In genomic region chr1:55213885-55214213, GRCh38 we compare ENCODE assay signal across 8 cellular contexts. TPM values are rescaled to one million over a fixed set of nuclear protein-coding genes. Genes with fewer than 3 reads are reported as not detected.
DNase-seq lines count a peak whose midpoint lies in the region; ATAC-seq and TF ChIP-seq lines count a peak whose summit lies in the region.

No MANE protein-coding gene starts in this region.

- ATAC-seq in T-helper 17 cell (no peak), GM18873 (IDR thresholded peaks at IDR 0.05; ENCODE audit: low FRiP score, unreplicated experiment) (no peak)

- WGBS in prostate gland: 30% methylated on average over 8 of the region's 8 CpGs

- H3K27ac ChIP-seq in epithelial cell of prostate (peak overlapping the region; percentile 82), prostate gland (peak overlapping the region; percentile 92 to 98)

- H3K27me3 Mint-ChIP-seq in T-helper 17 cell: no peaks in the 10 kb centered on the region

- peaks cover 3% of the 10 kb centered on the region for H3K4me1 ChIP-seq in prostate gland (replicated peaks)

- H3K36me3 Mint-ChIP-seq in T-helper 17 cell (ENCODE audit: low read depth): peaks cover 6% of the 10 kb centered on the region

- no peaks in the 10 kb centered on the region for H3K36me3 ChIP-seq in prostate gland

- H3K4me1 Mint-ChIP-seq in T-helper 17 cell: peaks cover 70% of the 10 kb centered on the region

- no peak for TF ChIP-seq POLR2A in prostate gland (IDR thresholded peaks at IDR 0.05)

- H3K4me3 ChIP-seq in GM12865 (ENCODE audit: low read depth, low read length) (peak overlapping the region; percentile 99), prostate gland (peak overlapping the region; percentile 80 to 85)

- intact Hi-C loops in prostate gland (cut with DNase I): loop anchor here (5.0 kb wide), 1 partner anchor 72 kb away; no protein-coding TSS in a partner anchor

- H3K4me3 Mint-ChIP-seq in T-helper 17 cell: peak overlapping the region; percentile 97

- TF ChIP-seq CTCF in GM12865 (IDR thresholded peaks at IDR 0.05; ENCODE audit: insufficient read depth, low read depth, low read length, missing control alignments): no peak
- TF ChIP-seq CTCF in prostate gland (IDR thresholded peaks at IDR 0.05): no peak

- no peaks in the 10 kb centered on the region for H3K27me3 ChIP-seq in prostate gland (replicated peaks; ENCODE audit: insufficient read depth)

- H3K9me3 ChIP-seq in T-helper 17 cell (ENCODE audit: control insufficient read depth, low read length, poor library complexity, severe bottlenecking) (no peaks in the 10 kb centered on the region), prostate gland (no peaks in the 10 kb centered on the region)

- peak overlapping the region; percentile 95 for H3K27ac Mint-ChIP-seq in T-helper 17 cell

- DNase-seq in GM12865 (ENCODE audit: low read depth) (no peak), T-helper 17 cell (peak in 2 of 3 donors; percentile 9 to 18), epithelial cell of prostate (ENCODE audit: low read depth, low spot score) (no peak), prostate gland (ENCODE audit: low spot score) (no peak), superior temporal gyrus (ENCODE audit: extremely low spot score) (no peak), NOMO-1 treated with dmso at 0.1 percent for 144 hours (lab: John Stamatoyannopoulos, UW; ENCODE audit: unreplicated experiment) (no peak), DMS114 treated with DMSO at 0.1 percent for 48 hours (lab: John Stamatoyannopoulos, UW; ENCODE audit: unreplicated experiment) (no peak)

RNA-seq across cellular contexts. Expression of gene USP24, which starts 1.3 kb away (rescaled TPM):
- 10 to 100 TPM; 69.5 to 82.9 TPM for total RNA-seq in T-helper 17 cell
- total RNA-seq in prostate gland: 10 to 100 TPM; 29.7 to 44.6 TPM

Comparison
In these comparisons a context has a peak if more than half of its experiments do, and no peak if none do; other contexts are left out.
1. DNase-seq: peak in T-helper 17 cell (2 of 3); none in GM12865 (single experiment), epithelial cell of prostate (single experiment), prostate gland (single experiment), superior temporal gyrus (single experiment), NOMO-1 treated with dmso at 0.1 percent for 144 hours (single experiment) and DMS114 treated with DMSO at 0.1 percent for 48 hours (single experiment).